In the genomic region with DNA sequence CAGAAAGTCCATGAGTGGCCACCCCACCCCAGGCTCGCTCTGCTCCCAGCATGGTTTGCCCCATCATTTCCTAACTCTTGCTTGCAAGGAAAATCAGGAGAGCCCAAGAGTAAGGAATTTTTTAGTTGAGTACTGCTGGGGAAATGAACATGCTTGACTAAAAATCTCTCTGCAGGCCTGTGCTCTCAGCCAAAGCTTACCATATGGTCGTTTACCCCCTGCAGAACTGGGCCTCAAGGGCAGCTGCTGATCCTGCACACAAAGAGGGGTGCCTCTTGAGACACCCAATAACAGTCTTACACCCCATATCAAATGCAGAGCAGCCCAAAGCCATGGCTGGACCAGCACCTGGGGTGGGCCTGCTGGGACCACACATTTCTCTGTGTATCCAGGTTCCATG, we compare ENCODE assay signal across 23 cellular contexts.
"Had no signal": no experiment of that assay in that cellular context is flagged by ENCODE, and none has a peak within 500 bp of the region (broad histone marks: within the 10 kb centered on the region; RNA-seq: fewer than 3 reads in every experiment).

No MANE protein-coding gene starts in this region.

- H3K36me3 ChIP-seq: left ventricle myocardium inferior, ovary, right atrium auricular region, right lobe of liver, tibial nerve, uterus had no signal

- H3K27me3 Mint-ChIP-seq: progenitor cell of endocrine pancreas; stimulated activated memory B cell treated with anti-CD40 and anti-IgM and Interleukin-4, amounts not matched to agents 10 μg/mL and 1 μg/mL and 100 μg/mL, for 72 hours; type B pancreatic cell had no signal

- H3K27ac Mint-ChIP-seq: naive thymus-derived CD4-positive, alpha-beta T cell; natural killer cell treated with Interleukin-12 subunit alpha and Interleukin-12 subunit beta and Interleukin-15 and Interleukin-18, amount 100 ng/mL, for 72 hours; progenitor cell of endocrine pancreas; stimulated activated memory B cell treated with anti-CD40 and anti-IgM and Interleukin-4, amounts not matched to agents 10 μg/mL and 1 μg/mL and 100 μg/mL, for 72 hours; stimulated activated naive CD8-positive, alpha-beta T cell treated with anti-CD3 and anti-CD28 coated beads, Interleukin-15, amount 100 ng/mL, for 72 hours; type B pancreatic cell had no signal

- H3K4me3 Mint-ChIP-seq: naive thymus-derived CD4-positive, alpha-beta T cell; natural killer cell treated with Interleukin-12 subunit alpha and Interleukin-12 subunit beta and Interleukin-15 and Interleukin-18, amount 100 ng/mL, for 72 hours; stimulated activated memory B cell treated with anti-CD40 and anti-IgM and Interleukin-4, amounts not matched to agents 10 μg/mL and 1 μg/mL and 100 μg/mL, for 72 hours; stimulated activated naive CD8-positive, alpha-beta T cell treated with anti-CD3 and anti-CD28 coated beads, Interleukin-15, amount 100 ng/mL, for 72 hours; type B pancreatic cell had no signal

- H3K36me3 Mint-ChIP-seq: natural killer cell treated with Interleukin-12 subunit alpha and Interleukin-12 subunit beta and Interleukin-15 and Interleukin-18, amount 100 ng/mL, for 72 hours; stimulated activated memory B cell treated with anti-CD40 and anti-IgM and Interleukin-4, amounts not matched to agents 10 μg/mL and 1 μg/mL and 100 μg/mL, for 72 hours; type B pancreatic cell had no signal

- H3K4me1 Mint-ChIP-seq: naive thymus-derived CD4-positive, alpha-beta T cell; stimulated activated memory B cell treated with anti-CD40 and anti-IgM and Interleukin-4, amounts not matched to agents 10 μg/mL and 1 μg/mL and 100 μg/mL, for 72 hours; stimulated activated naive CD8-positive, alpha-beta T cell treated with anti-CD3 and anti-CD28 coated beads, Interleukin-15, amount 100 ng/mL, for 72 hours had no signal

- H3K4me3 ChIP-seq: left ventricle myocardium inferior, lung, mucosa of descending colon, ovary, right atrium auricular region, right lobe of liver, smooth muscle cell, tibial nerve, uterus had no signal

- H3K4me1 ChIP-seq: right lobe of liver, uterus had no signal

- H3K27me3 ChIP-seq: ovary, right atrium auricular region, right lobe of liver, tibial nerve, uterus had no signal

- H3K9me3 ChIP-seq: left ventricle myocardium inferior, ovary, right atrium auricular region, right lobe of liver, tibial nerve, uterus had no signal

- H3K27ac ChIP-seq: left ventricle myocardium inferior, ovary, right atrium auricular region, right lobe of liver, tibial nerve, uterus had no signal

- H3K9me3 Mint-ChIP-seq: natural killer cell treated with Interleukin-12 subunit alpha and Interleukin-12 subunit beta and Interleukin-15 and Interleukin-18, amount 100 ng/mL, for 72 hours; type B pancreatic cell had no signal

- DNase-seq: islet precursor cell; left ventricle myocardium inferior; mesendoderm; midbrain; mucosa of descending colon; naive thymus-derived CD4-positive, alpha-beta T cell; ovary; right lobe of liver; stimulated activated CD4-positive, alpha-beta T cell treated with anti-CD3 and anti-CD28 coated beads, Interleukin-1b, Interleukin-23, amount 100 ng/mL, for 48 hours; stimulated activated CD4-positive, alpha-beta T cell treated with anti-CD3 and anti-CD28 coated beads, Interleukin-2, amount 100 ng/mL, for 48 hours; stimulated activated CD4-positive, alpha-beta T cell treated with anti-CD3 and anti-CD28 coated beads, Interleukin-4, amount 100 ng/mL, for 4 hours; stimulated activated CD8-positive, alpha-beta memory T cell treated with anti-CD3 and anti-CD28 coated beads, Interleukin-4, amount 100 ng/mL, for 48 hours; stimulated activated naive CD4-positive, alpha-beta T cell treated with Interleukin-2 at 50 U/mL for 16 hours; stimulated activated naive CD8-positive, alpha-beta T cell treated with anti-CD3 and anti-CD28 coated beads, Interleukin-15, amount 100 ng/mL, for 72 hours; uterus had no signal

- H3K4me2 ChIP-seq: smooth muscle cell had no signal
